ENCODE assay signal across 13 cellular contexts in the genomic region with DNA sequence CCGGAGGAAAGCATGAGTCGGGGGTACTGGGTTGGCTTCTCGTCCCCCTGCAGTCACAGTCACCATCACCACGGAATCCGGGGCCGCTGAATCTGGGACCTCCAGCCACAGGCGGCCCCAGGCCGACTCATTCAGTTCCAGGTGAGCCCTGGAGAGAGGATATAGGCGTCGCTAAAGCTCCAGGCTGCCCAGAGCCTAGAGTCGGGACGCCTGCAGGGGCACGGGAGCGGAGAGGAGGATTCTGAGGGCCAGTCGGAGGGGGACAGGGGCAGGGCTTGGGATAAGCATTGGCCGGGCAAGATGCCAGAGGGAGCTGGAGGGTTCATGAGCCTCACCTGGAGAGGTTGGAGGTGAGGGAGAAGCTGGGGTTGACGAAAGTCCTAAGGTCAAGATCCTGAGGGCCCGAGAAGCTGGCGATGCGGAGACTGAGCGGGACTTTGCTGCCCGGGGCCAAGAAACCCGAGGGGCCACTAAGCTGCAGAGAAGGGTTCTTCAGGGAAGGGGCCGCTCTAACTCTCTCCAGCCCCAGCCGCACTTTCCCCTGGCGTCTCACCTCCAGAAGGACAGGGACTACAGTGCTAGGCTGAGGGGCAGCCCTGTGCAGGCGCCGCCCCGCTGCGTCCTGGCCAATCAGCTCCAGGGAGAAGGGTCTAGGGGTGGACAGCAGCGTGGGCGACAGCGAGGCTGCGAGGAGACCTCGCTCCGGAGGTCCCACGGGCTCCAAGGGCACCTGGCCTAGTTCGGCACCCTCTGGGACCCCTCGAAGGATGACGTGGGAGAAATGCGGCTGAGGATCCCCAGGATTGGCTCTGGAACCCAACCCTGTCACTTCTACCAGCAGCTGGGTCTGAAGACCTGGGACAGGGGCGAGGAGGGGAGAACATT. TPM values are rescaled to one million over a fixed set of nuclear protein-coding genes. Genes with fewer than 3 reads are reported as not detected.
DNase-seq lines count a peak whose midpoint lies in the region; ATAC-seq and TF ChIP-seq lines count a peak whose summit lies in the region.
"Had no signal": no experiment of that assay in that cellular context is flagged by ENCODE, and none has a peak within 500 bp of the region (broad histone marks: within the 10 kb centered on the region; RNA-seq: fewer than 3 reads in every experiment).

No MANE protein-coding gene starts in this region.

- TF ChIP-seq CTCF in HFF-Myc (IDR thresholded peaks at IDR 0.05; ENCODE audit: low read depth, low read length, missing control alignments) (no peak), colonic mucosa (IDR thresholded peaks at IDR 0.05) (no peak)

- DNase-seq in HFF-Myc (ENCODE audit: extremely low read depth, low read depth) (no peak), colonic mucosa (peak; percentile 44), left kidney (ENCODE audit: low read depth, low spot score) (peak; percentile 83), NOMO-1 treated with DMSO at 0.1 percent for 48 hours (lab: John Stamatoyannopoulos, UW; ENCODE audit: unreplicated experiment) (no peak), dedifferentiated amniotic fluid mesenchymal stem cell (ENCODE audit: extremely low spot score) (no peak)
- DNase-seq in stimulated activated effector memory CD8-positive, alpha-beta T cell treated with anti-CD3 and anti-CD28 coated beads, Interleukin-12 subunit alpha, Interleukin-12 subunit beta, amount 100 ng/mL, for 72 hours (ENCODE audit: low spot score in 2 of 2): no peak
- DNase-seq in CD4-positive, alpha-beta memory T cell: no peak
- DNase-seq: activated CD8-positive, alpha-beta memory T cell treated with anti-CD3 and anti-CD28 coated beads, Interleukin-2, amount 50 U/mL, for 48 hours; caudate nucleus; NCI-H226; stimulated activated naive CD4-positive, alpha-beta T cell had no signal

- peak overlapping the region; percentile 78 for H3K27ac Mint-ChIP-seq in stimulated activated effector memory CD8-positive, alpha-beta T cell treated with anti-CD3 and anti-CD28 coated beads, Interleukin-12 subunit alpha, Interleukin-12 subunit beta, amount 100 ng/mL, for 72 hours
- no peak overlapping the region for H3K27ac Mint-ChIP-seq in CD4-positive, alpha-beta memory T cell
- H3K27ac Mint-ChIP-seq: IgD-negative memory B cell had no signal

- H3K27me3 Mint-ChIP-seq in CD4-positive, alpha-beta memory T cell: no peaks in the 10 kb centered on the region
- H3K27me3 Mint-ChIP-seq: IgD-negative memory B cell had no signal

- no peaks in the 10 kb centered on the region for H3K36me3 ChIP-seq in colonic mucosa
- no peaks in the 10 kb centered on the region for H3K36me3 ChIP-seq in CD4-positive, alpha-beta memory T cell (ENCODE audit: insufficient read depth, low read length)

- H3K36me3 Mint-ChIP-seq in stimulated activated effector memory CD8-positive, alpha-beta T cell treated with anti-CD3 and anti-CD28 coated beads, Interleukin-12 subunit alpha, Interleukin-12 subunit beta, amount 100 ng/mL, for 72 hours: peaks cover 13% of the 10 kb centered on the region
- H3K36me3 Mint-ChIP-seq in CD4-positive, alpha-beta memory T cell: peaks cover 2 to 3% of the 10 kb centered on the region in 2 donors
- H3K36me3 Mint-ChIP-seq: IgD-negative memory B cell had no signal

- H3K4me1 ChIP-seq in colonic mucosa: no peaks in the 10 kb centered on the region
- H3K4me1 ChIP-seq in CD4-positive, alpha-beta memory T cell (ENCODE audit: insufficient read depth, low read length): peaks cover 11% of the 10 kb centered on the region

- H3K9me3 ChIP-seq in colonic mucosa: no peaks in the 10 kb centered on the region
- H3K9me3 ChIP-seq in CD4-positive, alpha-beta memory T cell (ENCODE audit: control insufficient read depth in 1 of 2, low read length in 2 of 2): no peaks in the 10 kb centered on the region

- H3K27ac ChIP-seq in colonic mucosa: no peak overlapping the region
- H3K27ac ChIP-seq in CD4-positive, alpha-beta memory T cell (ENCODE audit: low read depth, low read length): no peak overlapping the region
- H3K27ac ChIP-seq: skin epidermis had no signal

- no peaks in the 10 kb centered on the region for H3K27me3 ChIP-seq in colonic mucosa
- no peaks in the 10 kb centered on the region for H3K27me3 ChIP-seq in CD4-positive, alpha-beta memory T cell (ENCODE audit: insufficient read depth, low read length)

- peaks cover 35% of the 10 kb centered on the region for H3K4me1 Mint-ChIP-seq in stimulated activated effector memory CD8-positive, alpha-beta T cell treated with anti-CD3 and anti-CD28 coated beads, Interleukin-12 subunit alpha, Interleukin-12 subunit beta, amount 100 ng/mL, for 72 hours
- peaks cover 6 to 18% (median 12%) of the 10 kb centered on the region in 4 donors for H3K4me1 Mint-ChIP-seq in CD4-positive, alpha-beta memory T cell

- no peak for ATAC-seq in stimulated activated effector memory CD8-positive, alpha-beta T cell treated with anti-CD3 and anti-CD28 coated beads, Interleukin-12 subunit alpha, Interleukin-12 subunit beta, amount 100 ng/mL, for 72 hours

- H3K4me3 ChIP-seq in HFF-Myc (replicated peaks; ENCODE audit: low read depth, low read length) (peak overlapping the region; percentile 23), colonic mucosa (peak overlapping the region; percentile 15)
- H3K4me3 ChIP-seq in CD4-positive, alpha-beta memory T cell (ENCODE audit: low read length in 2 of 2): no peak overlapping the region
- H3K4me3 ChIP-seq: skin epidermis had no signal

- H3K4me3 Mint-ChIP-seq in stimulated activated effector memory CD8-positive, alpha-beta T cell treated with anti-CD3 and anti-CD28 coated beads, Interleukin-12 subunit alpha, Interleukin-12 subunit beta, amount 100 ng/mL, for 72 hours: no peak overlapping the region
- H3K4me3 Mint-ChIP-seq in CD4-positive, alpha-beta memory T cell: no peak overlapping the region

- CTCF ChIA-PET in CD4-positive, alpha-beta memory T cell (lab: Charles Lee; ENCODE audit: partially characterized antibody): interaction anchor here (0.9 kb wide), 1 partner anchor 36 kb away, joined by 3 read pairs; no protein-coding TSS in a partner anchor

- peak overlapping the region in 1 of 2 donors; percentile 43 for H3K9ac ChIP-seq in colonic mucosa (ENCODE audit: low read depth in 2 of 2, low read length in 2 of 2)

- no peaks in the 10 kb centered on the region for H3K9me3 Mint-ChIP-seq in stimulated activated effector memory CD8-positive, alpha-beta T cell treated with anti-CD3 and anti-CD28 coated beads, Interleukin-12 subunit alpha, Interleukin-12 subunit beta, amount 100 ng/mL, for 72 hours
- no peaks in the 10 kb centered on the region for H3K9me3 Mint-ChIP-seq in CD4-positive, alpha-beta memory T cell
- H3K9me3 Mint-ChIP-seq: IgD-negative memory B cell had no signal

- POLR2A ChIA-PET in CD4-positive, alpha-beta memory T cell (lab: Charles Lee; ENCODE audit: partially characterized antibody): no interaction called here

- intact Hi-C loops in colonic mucosa (cut with DNase I): loop anchor here (5.0 to 10.0 kb wide), 2 partner anchors 84 to 189 kb away; a partner anchor contains a TSS
- intact Hi-C loops in CD4-positive, alpha-beta memory T cell (cut with micrococcal nuclease): no loop called here

RNA-seq across cellular contexts. Expression of a gene that starts 3.7 kb away (rescaled TPM):
- 1 to 10 TPM; 1.7 to 8.9 TPM for total RNA-seq in colonic mucosa
- 1 to 10 TPM; 2.7 to 3.7 TPM for total RNA-seq in CD4-positive, alpha-beta memory T cell
- polyA plus RNA-seq in CD4-positive, alpha-beta memory T cell: under 1 TPM in 1 of 2 donors, not detected in 1; 0.89 TPM
- polyA plus RNA-seq: IgD-negative memory B cell had no signal

RNA-seq across cellular contexts. Expression of a gene that starts 11.0 kb away (rescaled TPM):
- total RNA-seq in colonic mucosa: 10 to 100 TPM in 1 of 2 donors, 1 to 10 TPM in 1; 6.1 to 10.1 TPM
- total RNA-seq in CD4-positive, alpha-beta memory T cell: 1 to 10 TPM; 1.0 to 1.7 TPM
- polyA plus RNA-seq in CD4-positive, alpha-beta memory T cell: 1 to 10 TPM in 1 of 2 donors, under 1 TPM in 1; 1.00 to 2.5 TPM

RNA-seq across cellular contexts. Expression of a gene that starts 26.3 kb away (rescaled TPM):
- 10 to 100 TPM; 13.3 to 34.2 TPM for total RNA-seq in colonic mucosa
- 10 to 100 TPM; 11.4 to 12.1 TPM for total RNA-seq in CD4-positive, alpha-beta memory T cell
- 1 to 10 TPM in 1 of 2 donors, under 1 TPM in 1; 0.95 to 3.2 TPM for polyA plus RNA-seq in CD4-positive, alpha-beta memory T cell

RNA-seq across cellular contexts. Expression of a gene that starts 29.4 kb away (rescaled TPM):
- 100 to 1,000 TPM in 1 of 2 donors, 10 to 100 TPM in 1; 40.8 to 136 TPM for total RNA-seq in colonic mucosa
- total RNA-seq in CD4-positive, alpha-beta memory T cell: 10 to 100 TPM; 39.6 to 46.8 TPM
- polyA plus RNA-seq in CD4-positive, alpha-beta memory T cell: 10 to 100 TPM; 43.4 to 45.9 TPM

RNA-seq across cellular contexts. Expression of a gene that starts 29.8 kb away (rescaled TPM):
- 100 to 1,000 TPM; 622 to 646 TPM for total RNA-seq in colonic mucosa
- 10 to 100 TPM; 91.0 to 98.3 TPM for total RNA-seq in CD4-positive, alpha-beta memory T cell
- 100 to 1,000 TPM; 462 to 601 TPM for polyA plus RNA-seq in CD4-positive, alpha-beta memory T cell

Comparison
In these comparisons a context has a peak if more than half of its experiments do, and no peak if none do; other contexts are left out.
1. DNase-seq: peak in colonic mucosa (single experiment) and left kidney (single experiment); none in HFF-Myc (single experiment), stimulated activated effector memory CD8-positive, alpha-beta T cell treated with anti-CD3 and anti-CD28 coated beads, Interleukin-12 subunit alpha, Interleukin-12 subunit beta, amount 100 ng/mL, for 72 hours (0 of 2), CD4-positive, alpha-beta memory T cell (0 of 5), NOMO-1 treated with DMSO at 0.1 percent for 48 hours (single experiment) and dedifferentiated amniotic fluid mesenchymal stem cell (single experiment).
2. H3K4me3 ChIP-seq: peak in HFF-Myc (single experiment) and colonic mucosa (single experiment); none in CD4-positive, alpha-beta memory T cell (0 of 2).